ENCODE assay signal across 21 cellular contexts in the genomic region with DNA sequence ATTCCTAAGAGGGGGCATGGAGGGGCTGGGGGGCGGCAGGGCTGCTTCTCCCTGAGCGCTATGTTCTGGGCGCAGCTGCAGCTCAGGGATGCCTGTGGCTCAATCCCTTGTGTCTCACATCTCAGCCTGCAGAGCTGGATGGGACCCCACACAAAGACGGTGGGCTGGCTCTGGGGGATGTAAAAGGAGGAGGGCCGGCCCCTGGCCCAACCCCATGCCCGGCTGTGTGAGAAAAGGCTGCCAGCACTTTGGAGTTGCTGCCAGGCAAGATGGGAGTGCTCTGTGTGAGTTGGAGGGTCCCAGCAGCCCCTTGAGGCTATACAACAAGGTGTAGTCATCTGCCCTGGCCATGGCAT. TPM values are rescaled to one million over a fixed set of nuclear protein-coding genes. Genes with fewer than 3 reads are reported as not detected.
"Had no signal": no experiment of that assay in that cellular context is flagged by ENCODE, and none has a peak within 500 bp of the region (broad histone marks: within the 10 kb centered on the region; RNA-seq: fewer than 3 reads in every experiment).

No MANE protein-coding gene starts in this region.

- DNase-seq: activated CD4-positive, alpha-beta T cell treated with anti-CD3 and anti-CD28 coated beads for 4 hours; activated CD8-positive, alpha-beta memory T cell treated with anti-CD3 and anti-CD28 coated beads, Interleukin-2, amount 50 U/mL, for 4 hours; activated T-cell treated with anti-CD3 and anti-CD28 coated beads, Interleukin-2, amount 50 U/mL, for 72 hours; KG1; MV-4-11; NCI-H1105; NCI-H1436; NCI-H2029 treated with DMSO at 0.1 percent for 48 hours had no signal

- H3K4me1 ChIP-seq: breast epithelium, SJSA1 had no signal

- H3K36me3 Mint-ChIP-seq: activated naive CD4-positive, alpha-beta T cell treated with anti-CD3 and anti-CD28 coated beads, Interleukin-2, amount 50 U/mL, for 24 hours had no signal

- H3K4me3 Mint-ChIP-seq: activated CD8-positive, alpha-beta T cell treated with anti-CD3 and anti-CD28 coated beads for 36 hours; activated naive CD4-positive, alpha-beta T cell treated with anti-CD3 and anti-CD28 coated beads, Interleukin-2, amount 50 U/mL, for 24 hours; activated T-cell treated with anti-CD3 and anti-CD28 coated beads, Interleukin-2, amount 50 U/mL, for 72 hours; T-helper 2 cell treated with Interferon-gamma antibody and Interleukin-4, amounts not matched to agents 5 μg/mL and 100 μg/mL, for 36 hours had no signal

- H3K27ac ChIP-seq: breast epithelium, Peyer's patch, RWPE1, SJSA1, WERI-Rb-1 had no signal

- H3K27me3 Mint-ChIP-seq: activated CD8-positive, alpha-beta T cell treated with anti-CD3 and anti-CD28 coated beads for 36 hours; activated naive CD4-positive, alpha-beta T cell treated with anti-CD3 and anti-CD28 coated beads, Interleukin-2, amount 50 U/mL, for 24 hours had no signal

- H3K9me3 Mint-ChIP-seq: activated naive CD4-positive, alpha-beta T cell treated with anti-CD3 and anti-CD28 coated beads, Interleukin-2, amount 50 U/mL, for 24 hours; activated T-cell treated with anti-CD3 and anti-CD28 coated beads, Interleukin-2, amount 50 U/mL, for 72 hours; activated T-helper 2 cell treated with anti-CD3 and anti-CD28 coated beads, Interferon-gamma antibody, Interleukin-2, Interleukin-4, amounts not matched to agents 10 μg/mL and 5 μg/mL and 100 μg/mL, durations not matched to agents 14 hours and 24 hours and 36 hours; T-helper 2 cell treated with Interferon-gamma antibody and Interleukin-4, amounts not matched to agents 5 μg/mL and 100 μg/mL, for 36 hours had no signal

- H3K4me3 ChIP-seq: breast epithelium, Peyer's patch, SJSA1 had no signal

- H3K27ac Mint-ChIP-seq: activated CD8-positive, alpha-beta T cell treated with anti-CD3 and anti-CD28 coated beads for 36 hours; activated T-cell treated with anti-CD3 and anti-CD28 coated beads, Interleukin-2, amount 50 U/mL, for 72 hours; activated T-helper 2 cell treated with anti-CD3 and anti-CD28 coated beads, Interferon-gamma antibody, Interleukin-2, Interleukin-4, amounts not matched to agents 10 μg/mL and 5 μg/mL and 100 μg/mL, durations not matched to agents 14 hours and 24 hours and 36 hours; T-helper 2 cell treated with Interferon-gamma antibody and Interleukin-4, amounts not matched to agents 5 μg/mL and 100 μg/mL, for 36 hours had no signal

- H3K9me3 ChIP-seq: breast epithelium, Peyer's patch had no signal

- H3K36me3 ChIP-seq: breast epithelium, Peyer's patch, SJSA1, WERI-Rb-1 had no signal

- H3K4me1 Mint-ChIP-seq: activated naive CD4-positive, alpha-beta T cell treated with anti-CD3 and anti-CD28 coated beads, Interleukin-2, amount 50 U/mL, for 24 hours had no signal

- H3K27me3 ChIP-seq: Peyer's patch had no signal

RNA-seq across cellular contexts. Expression of a gene that starts 1.2 kb away (rescaled TPM):
- total RNA-seq: activated CD8-positive, alpha-beta T cell treated with anti-CD3 and anti-CD28 coated beads for 36 hours; activated T-cell treated with anti-CD3 and anti-CD28 coated beads, Interleukin-2, amount 50 U/mL, for 72 hours; activated T-helper 2 cell treated with anti-CD3 and anti-CD28 coated beads, Interferon-gamma antibody, Interleukin-2, Interleukin-4, amounts not matched to agents 10 μg/mL and 5 μg/mL and 100 μg/mL, durations not matched to agents 14 hours and 24 hours and 36 hours; aorta; breast epithelium; LHCN-M2; MCF 10A; SJSA1; T-helper 1 cell treated with Interleukin-12 subunit alpha and Interleukin-12 subunit beta and Interleukin-4 antibody, amounts not matched to agents 30 ng/mL and 1 ng/mL, for 36 hours had no signal

RNA-seq across cellular contexts. Expression of a gene that starts 9.8 kb away (rescaled TPM):
- total RNA-seq: aorta; MCF 10A; SJSA1; T-helper 1 cell treated with Interleukin-12 subunit alpha and Interleukin-12 subunit beta and Interleukin-4 antibody, amounts not matched to agents 30 ng/mL and 1 ng/mL, for 36 hours had no signal

RNA-seq across cellular contexts. Expression of a gene that starts 33.7 kb away (rescaled TPM):
- total RNA-seq: activated CD8-positive, alpha-beta T cell treated with anti-CD3 and anti-CD28 coated beads for 36 hours; activated T-cell treated with anti-CD3 and anti-CD28 coated beads, Interleukin-2, amount 50 U/mL, for 72 hours; activated T-helper 2 cell treated with anti-CD3 and anti-CD28 coated beads, Interferon-gamma antibody, Interleukin-2, Interleukin-4, amounts not matched to agents 10 μg/mL and 5 μg/mL and 100 μg/mL, durations not matched to agents 14 hours and 24 hours and 36 hours; aorta; LHCN-M2; MCF 10A; Peyer's patch; SJSA1; T-helper 1 cell treated with Interleukin-12 subunit alpha and Interleukin-12 subunit beta and Interleukin-4 antibody, amounts not matched to agents 30 ng/mL and 1 ng/mL, for 36 hours had no signal
